ENCODE assay signal across 25 cellular contexts in genomic region chr17:42901535-42902229, GRCh38. TPM values are rescaled to one million over a fixed set of nuclear protein-coding genes. Genes with fewer than 3 reads are reported as not detected.
"Had no signal": no experiment of that assay in that cellular context is flagged by ENCODE, and none has a peak within 500 bp of the region (broad histone marks: within the 10 kb centered on the region; RNA-seq: fewer than 3 reads in every experiment).

No MANE protein-coding gene starts in this region.

- H3K4me3 ChIP-seq: SJCRH30 had no signal

- H3K4me1 ChIP-seq: Peyer's patch, SJCRH30 had no signal

- H3K4me2 ChIP-seq: KMS-11, SK-N-SH had no signal

- H3K27me3 ChIP-seq: Peyer's patch had no signal

- H3K9me3 ChIP-seq: Peyer's patch, SJCRH30, SK-N-SH had no signal

- DNase-seq: activated CD4-positive, alpha-beta memory T cell treated with anti-CD3 and anti-CD28 coated beads for 36 hours; activated CD4-positive, alpha-beta T cell treated with anti-CD3 and anti-CD28 coated beads, Interleukin-2, amount 10 ng/mL, durations not matched to agents 7 days and 5 days; activated CD4-positive, CD25-positive, alpha-beta regulatory T cell; activated CD8-positive, alpha-beta memory T cell treated with anti-CD3 and anti-CD28 coated beads for 24 hours; activated effector memory CD4-positive, alpha-beta T cell treated with anti-CD3 and anti-CD28 coated beads, Interleukin-2, amount 50 U/mL, for 16 hours; activated naive CD4-positive, alpha-beta T cell treated with Interleukin-2 at 50 U/mL for 16 hours; activated naive CD8-positive, alpha-beta T cell treated with anti-CD3 and anti-CD28 coated beads for 36 hours; activated T-cell treated with anti-CD3 and anti-CD28 coated beads, Interleukin-2, amount 50 U/mL, for 4 hours; NCI-H1092; NCI-H1417; NCI-H1930; NCI-H2171 treated with DMSO at 0.1 percent for 48 hours; NCI-H345; NCI-H510A treated with DMSO at 0.1 percent for 48 hours; NCI-H69; Peyer's patch; Right ventricle myocardium superior; SJCRH30; SK-N-SH; T-helper 1 cell had no signal

- H3K27ac ChIP-seq: KMS-11, RWPE1, SJCRH30, VCaP had no signal

- H3K9ac ChIP-seq: KMS-11, SK-N-SH had no signal

- H3K36me3 ChIP-seq: Peyer's patch, SJCRH30 had no signal

- ATAC-seq: activated T-cell treated with anti-CD3 and anti-CD28 coated beads, Interleukin-2, amount 50 U/mL, for 4 hours had no signal

RNA-seq across cellular contexts. Expression of gene G6PC1, which starts 1.1 kb away (rescaled TPM):
- total RNA-seq: activated CD4-positive, alpha-beta memory T cell treated with anti-CD3 and anti-CD28 coated beads for 36 hours; activated CD4-positive, alpha-beta T cell treated with anti-CD3 and anti-CD28 coated beads, Interleukin-2, amount 10 ng/mL, durations not matched to agents 7 days and 5 days; activated naive CD8-positive, alpha-beta T cell treated with anti-CD3 and anti-CD28 coated beads for 36 hours; MCF 10A; Right ventricle myocardium superior; SJCRH30; T-helper 2 cell treated with Interferon-gamma antibody and Interleukin-4, amounts not matched to agents 100 ng/mL and 5 ng/mL, for 36 hours had no signal
- polyA plus RNA-seq: SK-N-SH had no signal
